ENCODE assay signal across 8 cellular contexts in genomic region chr1:227587968-227588367, GRCh38.
"Had no signal": no experiment of that assay in that cellular context is flagged by ENCODE, and none has a peak within 500 bp of the region (broad histone marks: within the 10 kb centered on the region; RNA-seq: fewer than 3 reads in every experiment).

No MANE protein-coding gene starts in this region.

- H3K27ac ChIP-seq: HL-60, KMS-11 had no signal

- FAIRE-seq: HepG2, HTR-8/SVneo had no signal

- H3K27ac Mint-ChIP-seq: IgD-negative memory B cell had no signal

- H3K27me3 Mint-ChIP-seq: IgD-negative memory B cell had no signal

- H3K4me2 ChIP-seq: KMS-11 had no signal

- ATAC-seq: HepG2 had no signal

- DNase-seq: IMR-90, KBM-7, KG1 had no signal

- H3K9ac ChIP-seq: KMS-11 had no signal
